1 cellular context compared by ENCODE assay signal in the genomic region with DNA sequence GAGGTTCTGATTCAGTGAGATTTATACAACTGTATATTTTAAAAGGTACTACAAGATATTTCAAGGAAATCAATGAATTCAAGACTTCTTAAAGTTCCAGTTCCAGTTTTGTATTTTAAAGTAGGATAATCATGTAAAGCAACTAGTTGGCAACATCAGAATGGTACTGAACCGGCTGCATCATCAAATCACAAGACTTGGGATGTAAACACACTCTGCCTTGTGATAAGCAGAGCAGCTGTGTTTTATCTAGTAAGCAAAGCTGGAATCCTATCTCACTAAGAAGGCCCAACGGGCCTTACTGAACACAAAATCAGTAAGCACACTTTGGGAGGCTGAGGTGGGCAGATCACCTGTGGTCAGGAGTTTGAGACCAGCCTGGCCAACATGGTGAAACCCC.
TF ChIP-seq lines count a peak whose summit lies in the region.

No MANE protein-coding gene starts in this region.

TF ChIP-seq in GM23338, 12 proteins besides CTCF, POLR2A, EP300 and RAD21 (continued from another document):
- TF ChIP-seq REST (IDR thresholded peaks at IDR 0.05; ENCODE audit: unreplicated experiment) (no peak), CREB1 (CRISPR knock-in tag; IDR thresholded peaks at IDR 0.05; ENCODE audit: low read depth) (no peak), ZNF331 (CRISPR knock-in tag; IDR thresholded peaks at IDR 0.05; ENCODE audit: low read depth) (no peak), ZNF114 (CRISPR knock-in tag; IDR thresholded peaks at IDR 0.05) (no peak), POLR2AphosphoS5 (IDR thresholded peaks at IDR 0.05; ENCODE audit: low read depth) (no peak)
